In the genomic region with DNA sequence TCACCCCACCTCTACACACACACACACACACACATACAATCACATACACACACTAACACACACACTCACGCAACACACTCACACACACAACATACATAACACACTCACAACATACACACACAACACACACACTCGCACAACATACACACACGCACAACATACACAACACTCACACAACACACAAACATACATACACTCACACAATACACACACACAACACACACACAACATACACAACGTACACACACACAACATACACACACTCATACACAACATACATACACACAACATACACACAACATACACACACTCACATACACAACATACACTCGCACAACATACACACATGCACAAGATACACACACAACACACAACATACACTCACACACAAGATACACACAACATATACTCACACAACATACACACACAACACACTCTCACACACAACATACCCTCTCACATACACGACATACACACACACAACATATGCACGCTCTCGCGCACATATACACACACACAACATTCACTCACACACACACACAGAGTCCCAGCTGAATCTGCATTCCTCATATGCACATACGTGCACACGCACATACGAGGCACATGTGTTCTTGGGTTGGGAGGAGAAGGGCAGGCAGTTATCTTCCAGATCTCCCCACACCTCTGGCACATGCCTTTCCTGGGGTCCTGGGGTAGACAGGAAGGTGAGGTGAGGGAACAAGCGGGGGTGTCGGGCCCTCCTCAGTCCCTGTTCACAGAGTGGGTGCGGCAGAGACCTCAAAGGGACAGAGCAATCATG, we compare ENCODE assay signal across 1 cellular context.
TF ChIP-seq lines count a peak whose summit lies in the region.

No MANE protein-coding gene starts in this region.

TF ChIP-seq in HepG2, 621 proteins besides CTCF, POLR2A, EP300 and RAD21 (continued from another document and continues in another):
- TF ChIP-seq, protein P1, sequence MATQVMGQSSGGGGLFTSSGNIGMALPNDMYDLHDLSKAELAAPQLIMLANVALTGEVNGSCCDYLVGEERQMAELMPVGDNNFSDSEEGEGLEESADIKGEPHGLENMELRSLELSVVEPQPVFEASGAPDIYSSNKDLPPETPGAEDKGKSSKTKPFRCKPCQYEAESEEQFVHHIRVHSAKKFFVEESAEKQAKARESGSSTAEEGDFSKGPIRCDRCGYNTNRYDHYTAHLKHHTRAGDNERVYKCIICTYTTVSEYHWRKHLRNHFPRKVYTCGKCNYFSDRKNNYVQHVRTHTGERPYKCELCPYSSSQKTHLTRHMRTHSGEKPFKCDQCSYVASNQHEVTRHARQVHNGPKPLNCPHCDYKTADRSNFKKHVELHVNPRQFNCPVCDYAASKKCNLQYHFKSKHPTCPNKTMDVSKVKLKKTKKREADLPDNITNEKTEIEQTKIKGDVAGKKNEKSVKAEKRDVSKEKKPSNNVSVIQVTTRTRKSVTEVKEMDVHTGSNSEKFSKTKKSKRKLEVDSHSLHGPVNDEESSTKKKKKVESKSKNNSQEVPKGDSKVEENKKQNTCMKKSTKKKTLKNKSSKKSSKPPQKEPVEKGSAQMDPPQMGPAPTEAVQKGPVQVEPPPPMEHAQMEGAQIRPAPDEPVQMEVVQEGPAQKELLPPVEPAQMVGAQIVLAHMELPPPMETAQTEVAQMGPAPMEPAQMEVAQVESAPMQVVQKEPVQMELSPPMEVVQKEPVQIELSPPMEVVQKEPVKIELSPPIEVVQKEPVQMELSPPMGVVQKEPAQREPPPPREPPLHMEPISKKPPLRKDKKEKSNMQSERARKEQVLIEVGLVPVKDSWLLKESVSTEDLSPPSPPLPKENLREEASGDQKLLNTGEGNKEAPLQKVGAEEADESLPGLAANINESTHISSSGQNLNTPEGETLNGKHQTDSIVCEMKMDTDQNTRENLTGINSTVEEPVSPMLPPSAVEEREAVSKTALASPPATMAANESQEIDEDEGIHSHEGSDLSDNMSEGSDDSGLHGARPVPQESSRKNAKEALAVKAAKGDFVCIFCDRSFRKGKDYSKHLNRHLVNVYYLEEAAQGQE (IDR thresholded peaks at IDR 0.05; ENCODE audit: borderline replicate concordance in 1 of 2, low read depth in 1 of 2, low read length in 2 of 2) = no peak
- TF ChIP-seq ZC3H13 (CRISPR knock-in tag; IDR thresholded peaks at IDR 0.05) = peak; percentile 75; the same call in 1 of the 2 replicates
- TF ChIP-seq E2F1 (CRISPR knock-in tag; IDR thresholded peaks at IDR 0.05) = no peak
- peak; percentile 93 for TF ChIP-seq HDAC6 (IDR thresholded peaks at IDR 0.05; ENCODE audit: low read depth, low read length)
- no peak for TF ChIP-seq RARA (CRISPR knock-in tag; IDR thresholded peaks at IDR 0.05)
- TF ChIP-seq NKX3-1 (CRISPR knock-in tag; IDR thresholded peaks at IDR 0.05) = no peak
- no peak for TF ChIP-seq NR2F1 (CRISPR knock-in tag; IDR thresholded peaks at IDR 0.05)
- TF ChIP-seq ZNF432 (CRISPR knock-in tag; IDR thresholded peaks at IDR 0.05; ENCODE audit: borderline replicate concordance) = no peak
- no peak; the same call in 1 of the 2 replicates for TF ChIP-seq PAX8 (CRISPR knock-in tag; IDR thresholded peaks at IDR 0.05; ENCODE audit: borderline replicate concordance)
- TF ChIP-seq, protein P2, sequence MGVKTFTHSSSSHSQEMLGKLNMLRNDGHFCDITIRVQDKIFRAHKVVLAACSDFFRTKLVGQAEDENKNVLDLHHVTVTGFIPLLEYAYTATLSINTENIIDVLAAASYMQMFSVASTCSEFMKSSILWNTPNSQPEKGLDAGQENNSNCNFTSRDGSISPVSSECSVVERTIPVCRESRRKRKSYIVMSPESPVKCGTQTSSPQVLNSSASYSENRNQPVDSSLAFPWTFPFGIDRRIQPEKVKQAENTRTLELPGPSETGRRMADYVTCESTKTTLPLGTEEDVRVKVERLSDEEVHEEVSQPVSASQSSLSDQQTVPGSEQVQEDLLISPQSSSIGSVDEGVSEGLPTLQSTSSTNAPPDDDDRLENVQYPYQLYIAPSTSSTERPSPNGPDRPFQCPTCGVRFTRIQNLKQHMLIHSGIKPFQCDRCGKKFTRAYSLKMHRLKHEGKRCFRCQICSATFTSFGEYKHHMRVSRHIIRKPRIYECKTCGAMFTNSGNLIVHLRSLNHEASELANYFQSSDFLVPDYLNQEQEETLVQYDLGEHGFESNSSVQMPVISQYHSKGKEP (CRISPR knock-in tag; IDR thresholded peaks at IDR 0.05) = no peak
- no peak for TF ChIP-seq SKI (IDR thresholded peaks at IDR 0.05; ENCODE audit: partially characterized antibody)
- TF ChIP-seq BRCA1 (CRISPR knock-in tag; IDR thresholded peaks at IDR 0.05) = no peak
- peak; percentile 93 for TF ChIP-seq SSRP1 (CRISPR knock-in tag; IDR thresholded peaks at IDR 0.05)
- TF ChIP-seq, protein P3, sequence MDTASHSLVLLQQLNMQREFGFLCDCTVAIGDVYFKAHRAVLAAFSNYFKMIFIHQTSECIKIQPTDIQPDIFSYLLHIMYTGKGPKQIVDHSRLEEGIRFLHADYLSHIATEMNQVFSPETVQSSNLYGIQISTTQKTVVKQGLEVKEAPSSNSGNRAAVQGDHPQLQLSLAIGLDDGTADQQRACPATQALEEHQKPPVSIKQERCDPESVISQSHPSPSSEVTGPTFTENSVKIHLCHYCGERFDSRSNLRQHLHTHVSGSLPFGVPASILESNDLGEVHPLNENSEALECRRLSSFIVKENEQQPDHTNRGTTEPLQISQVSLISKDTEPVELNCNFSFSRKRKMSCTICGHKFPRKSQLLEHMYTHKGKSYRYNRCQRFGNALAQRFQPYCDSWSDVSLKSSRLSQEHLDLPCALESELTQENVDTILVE (CRISPR knock-in tag; IDR thresholded peaks at IDR 0.05) = no peak
- no peak for TF ChIP-seq GTF3A (CRISPR knock-in tag; conservative IDR thresholded peaks at IDR 0.05)
- no peak for TF ChIP-seq ZNF782 (CRISPR knock-in tag; IDR thresholded peaks at IDR 0.05; ENCODE audit: borderline replicate concordance)
- no peak for TF ChIP-seq ZNF407 (CRISPR knock-in tag; IDR thresholded peaks at IDR 0.05; ENCODE audit: not compliant biosample characterization)
- peak; percentile 78; the same call in 1 of the 2 replicates for TF ChIP-seq DNMT1 (CRISPR knock-in tag; IDR thresholded peaks at IDR 0.05)
- TF ChIP-seq LCORL (IDR thresholded peaks at IDR 0.05) = peak; percentile 43; the same call in 1 of the 2 replicates
- TF ChIP-seq LCORL (CRISPR knock-in tag; IDR thresholded peaks at IDR 0.05) = no peak
- TF ChIP-seq ELF1 (CRISPR knock-in tag; IDR thresholded peaks at IDR 0.05) = no peak
- no peak for TF ChIP-seq MTF1 (CRISPR knock-in tag; IDR thresholded peaks at IDR 0.05)
- TF ChIP-seq, protein P4, sequence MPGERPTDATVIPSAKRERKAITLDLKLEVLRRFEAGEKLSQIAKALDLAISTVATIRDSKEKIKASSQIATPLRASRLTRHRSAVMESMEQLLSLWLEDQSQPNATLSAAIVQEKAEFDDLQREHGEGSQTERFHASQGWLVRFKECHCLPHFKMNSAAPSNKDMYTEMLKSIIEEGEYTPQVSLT (CRISPR knock-in tag; IDR thresholded peaks at IDR 0.05; ENCODE audit: borderline replicate concordance, low read depth) = no peak
- no peak for TF ChIP-seq ZNF224 (CRISPR knock-in tag; IDR thresholded peaks at IDR 0.05)
- no peak for TF ChIP-seq ZNF263 (CRISPR knock-in tag; IDR thresholded peaks at IDR 0.05)
- TF ChIP-seq ZNF530 (CRISPR knock-in tag; IDR thresholded peaks at IDR 0.05; ENCODE audit: low read depth) = no peak
- TF ChIP-seq SKIL (CRISPR knock-in tag; IDR thresholded peaks at IDR 0.05; ENCODE audit: borderline replicate concordance) = peak; percentile 71
- no peak for TF ChIP-seq ZNF569 (CRISPR knock-in tag; IDR thresholded peaks at IDR 0.05; ENCODE audit: borderline replicate concordance)
- TF ChIP-seq JDP2 (CRISPR knock-in tag; IDR thresholded peaks at IDR 0.05; ENCODE audit: borderline replicate concordance) = no peak
- TF ChIP-seq ZBTB42 (CRISPR knock-in tag; IDR thresholded peaks at IDR 0.05) = no peak
- no peak for TF ChIP-seq TFAP4 (IDR thresholded peaks at IDR 0.05; ENCODE audit: borderline replicate concordance, low read depth)
- TF ChIP-seq ZNF350 (CRISPR knock-in tag; IDR thresholded peaks at IDR 0.05; ENCODE audit: borderline replicate concordance, low read depth) = no peak
- no peak for TF ChIP-seq ETV5 (CRISPR knock-in tag; IDR thresholded peaks at IDR 0.05; ENCODE audit: borderline replicate concordance)
- TF ChIP-seq FOXP1 (IDR thresholded peaks at IDR 0.05) = peak; percentile 77; the same call in 1 of the 2 replicates
- TF ChIP-seq FOXP1 (CRISPR knock-in tag; IDR thresholded peaks at IDR 0.05) = no peak
